ENCODE assay signal across 11 cellular contexts in the genomic region with DNA sequence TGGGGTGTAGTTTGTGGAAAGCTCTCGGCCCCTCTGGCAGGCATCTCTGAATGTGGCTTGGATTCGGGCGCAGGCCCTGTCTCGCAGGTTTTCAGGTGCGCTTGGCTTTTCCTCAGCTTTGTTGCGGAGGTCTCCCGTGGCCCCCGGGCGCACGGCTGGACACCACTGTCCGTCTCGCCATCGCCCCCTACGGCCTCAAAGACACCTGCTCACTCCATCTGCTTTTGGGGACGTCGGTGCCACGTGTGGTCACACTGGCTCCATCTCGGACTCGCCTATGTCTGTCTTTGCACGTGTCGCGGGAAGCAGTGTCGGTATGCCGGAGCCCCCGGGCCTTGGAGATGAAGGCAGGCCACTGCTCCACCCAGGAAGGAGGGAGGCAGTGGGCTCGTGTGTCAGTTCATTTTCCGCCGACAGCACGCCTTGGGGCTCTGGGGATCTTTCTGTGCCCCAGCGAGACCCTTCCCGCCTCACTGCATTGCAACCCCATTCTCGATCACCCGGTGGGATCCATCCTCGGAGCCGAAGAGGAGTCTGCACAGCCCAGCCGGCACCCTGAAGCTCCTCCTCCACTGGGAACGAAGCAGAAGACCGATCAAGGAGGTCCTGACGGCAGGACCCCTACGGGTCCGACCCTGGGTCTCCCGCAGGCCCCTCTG. TPM values are rescaled to one million over a fixed set of nuclear protein-coding genes. Genes with fewer than 3 reads are reported as not detected.
DNase-seq lines count a peak whose midpoint lies in the region; ATAC-seq and TF ChIP-seq lines count a peak whose summit lies in the region.
"Had no signal": no experiment of that assay in that cellular context is flagged by ENCODE, and none has a peak within 500 bp of the region (broad histone marks: within the 10 kb centered on the region; RNA-seq: fewer than 3 reads in every experiment).

No MANE protein-coding gene starts in this region.

- intact Hi-C loops in adrenal gland (cut with DNase I) (no loop called here), left cardiac atrium (cut with DNase I) (no loop called here)

- TF ChIP-seq CTCF in AG10803 (conservative IDR thresholded peaks at IDR 0.05; ENCODE audit: low read length) = no peak
- TF ChIP-seq CTCF in adrenal gland (IDR thresholded peaks at IDR 0.05) = no peak
- no peak for TF ChIP-seq CTCF in retinal pigment epithelial cell (conservative IDR thresholded peaks at IDR 0.05; ENCODE audit: low read depth, low read length)

- no peaks in the 10 kb centered on the region for H3K4me1 Mint-ChIP-seq in activated naive CD4-positive, alpha-beta T cell treated with anti-CD3 and anti-CD28 coated beads, Interleukin-2, amount 10 ng/mL, durations not matched to agents 7 days and 5 days
- no peaks in the 10 kb centered on the region for H3K4me1 Mint-ChIP-seq in activated CD8-positive, alpha-beta T cell treated with anti-CD3 and anti-CD28 coated beads, Interleukin-2, amount 10 ng/mL, durations not matched to agents 7 days and 5 days (ENCODE audit: low read depth)

- no peaks in the 10 kb centered on the region for H3K4me1 ChIP-seq in adrenal gland (replicated peaks in 1 of 2)
- H3K4me1 ChIP-seq: SJCRH30 had no signal

- TF ChIP-seq POLR2A in adrenal gland (IDR thresholded peaks at IDR 0.05) = no peak

- H3K27ac Mint-ChIP-seq in activated naive CD4-positive, alpha-beta T cell treated with anti-CD3 and anti-CD28 coated beads, Interleukin-2, amount 10 ng/mL, durations not matched to agents 7 days and 5 days = no peak overlapping the region
- H3K27ac Mint-ChIP-seq in activated CD8-positive, alpha-beta T cell treated with anti-CD3 and anti-CD28 coated beads, Interleukin-2, amount 10 ng/mL, durations not matched to agents 7 days and 5 days = no peak overlapping the region

- 55 to 67% (median 60%) methylated on average over 11 to 42 of the region's 42 CpGs for WGBS in adrenal gland, 4 donors

- H3K27me3 ChIP-seq in adrenal gland = no peaks in the 10 kb centered on the region
- H3K27me3 ChIP-seq: SJCRH30 had no signal

- CTCF ChIA-PET in activated naive CD4-positive, alpha-beta T cell treated with anti-CD3 and anti-CD28 coated beads, Interleukin-2, amount 10 ng/mL, durations not matched to agents 7 days and 5 days (lab: Charles Lee) = no interaction called here
- CTCF ChIA-PET in activated CD8-positive, alpha-beta T cell treated with anti-CD3 and anti-CD28 coated beads, Interleukin-2, amount 10 ng/mL, durations not matched to agents 7 days and 5 days (lab: Charles Lee) = no interaction called here

- H3K27ac ChIP-seq in adrenal gland = no peak overlapping the region
- H3K27ac ChIP-seq: SJCRH30 had no signal

- no peak for DNase-seq in AG10803 (ENCODE audit: low read depth)
- peak in 1 of 7 donors; percentile 14 for DNase-seq in adrenal gland
- no peak for DNase-seq in left cardiac atrium
- DNase-seq in retinal pigment epithelial cell (ENCODE audit: low read depth) = no peak
- DNase-seq in activated naive CD4-positive, alpha-beta T cell treated with anti-CD3 and anti-CD28 coated beads, Interleukin-2, amount 10 ng/mL, durations not matched to agents 7 days and 5 days = no peak
- no peak for DNase-seq in activated CD8-positive, alpha-beta T cell treated with anti-CD3 and anti-CD28 coated beads, Interleukin-2, amount 10 ng/mL, durations not matched to agents 7 days and 5 days
- DNase-seq: activated CD4-positive, alpha-beta T cell treated with anti-CD3 and anti-CD28 coated beads for 48 hours; activated naive CD4-positive, alpha-beta T cell treated with Interleukin-2 at 50 U/mL for 16 hours; SJCRH30 had no signal

- no peaks in the 10 kb centered on the region for H3K36me3 ChIP-seq in adrenal gland (replicated peaks in 1 of 2)
- H3K36me3 ChIP-seq: SJCRH30 had no signal

- H3K4me3 ChIP-seq in AG10803 (ENCODE audit: low read length) (peak overlapping the region; percentile 43), adrenal gland (peak overlapping the region in 3 of 4 donors; percentile 23 to 61 (median 33)), retinal pigment epithelial cell (ENCODE audit: low read length) (peak overlapping the region; percentile 42)
- H3K4me3 ChIP-seq: SJCRH30 had no signal

- POLR2A ChIA-PET in activated CD8-positive, alpha-beta T cell treated with anti-CD3 and anti-CD28 coated beads, Interleukin-2, amount 10 ng/mL, durations not matched to agents 7 days and 5 days (lab: Charles Lee) = no interaction called here

- ATAC-seq in left cardiac atrium (peak; percentile 16 to 19), HG03342 (IDR thresholded peaks at IDR 0.05; ENCODE audit: unreplicated experiment) (no peak), GM18867 (IDR thresholded peaks at IDR 0.05; ENCODE audit: unreplicated experiment) (no peak)
- ATAC-seq in activated CD8-positive, alpha-beta T cell treated with anti-CD3 and anti-CD28 coated beads, Interleukin-2, amount 10 ng/mL, durations not matched to agents 7 days and 5 days = no peak

- H3K36me3 Mint-ChIP-seq in activated naive CD4-positive, alpha-beta T cell treated with anti-CD3 and anti-CD28 coated beads, Interleukin-2, amount 10 ng/mL, durations not matched to agents 7 days and 5 days = peaks cover 3% of the 10 kb centered on the region
- H3K36me3 Mint-ChIP-seq in activated CD8-positive, alpha-beta T cell treated with anti-CD3 and anti-CD28 coated beads, Interleukin-2, amount 10 ng/mL, durations not matched to agents 7 days and 5 days (ENCODE audit: low read depth) = peaks cover 10% of the 10 kb centered on the region

- H3K27me3 Mint-ChIP-seq in activated naive CD4-positive, alpha-beta T cell treated with anti-CD3 and anti-CD28 coated beads, Interleukin-2, amount 10 ng/mL, durations not matched to agents 7 days and 5 days = no peaks in the 10 kb centered on the region
- no peaks in the 10 kb centered on the region for H3K27me3 Mint-ChIP-seq in activated CD8-positive, alpha-beta T cell treated with anti-CD3 and anti-CD28 coated beads, Interleukin-2, amount 10 ng/mL, durations not matched to agents 7 days and 5 days (ENCODE audit: low read depth)

- no peaks in the 10 kb centered on the region for H3K9me3 ChIP-seq in adrenal gland (replicated peaks in 1 of 3)
- H3K9me3 ChIP-seq: SJCRH30 had no signal

- H3K9me3 Mint-ChIP-seq in activated naive CD4-positive, alpha-beta T cell treated with anti-CD3 and anti-CD28 coated beads, Interleukin-2, amount 10 ng/mL, durations not matched to agents 7 days and 5 days = peaks cover 27% of the 10 kb centered on the region
- H3K9me3 Mint-ChIP-seq in activated CD8-positive, alpha-beta T cell treated with anti-CD3 and anti-CD28 coated beads, Interleukin-2, amount 10 ng/mL, durations not matched to agents 7 days and 5 days (ENCODE audit: insufficient read depth) = peaks cover 32% of the 10 kb centered on the region

- H3K4me3 Mint-ChIP-seq in activated naive CD4-positive, alpha-beta T cell treated with anti-CD3 and anti-CD28 coated beads, Interleukin-2, amount 10 ng/mL, durations not matched to agents 7 days and 5 days = no peak overlapping the region
- H3K4me3 Mint-ChIP-seq in activated CD8-positive, alpha-beta T cell treated with anti-CD3 and anti-CD28 coated beads, Interleukin-2, amount 10 ng/mL, durations not matched to agents 7 days and 5 days = no peak overlapping the region

RNA-seq across cellular contexts. Expression of gene ZNF146, which starts 42.1 kb away (rescaled TPM):
- total RNA-seq in adrenal gland = 100 to 1,000 TPM in 1 of 8 donors, 10 to 100 TPM in 7; 23.1 to 128 (median 40.7) TPM
- 10 to 100 TPM; 20.7 to 62.5 (median 22.4) TPM for polyA plus RNA-seq in adrenal gland
- 10 to 100 TPM; 28.0 to 48.6 TPM for total RNA-seq in left cardiac atrium
- 10 to 100 TPM; 61.7 to 63.8 TPM for total RNA-seq in activated CD8-positive, alpha-beta T cell treated with anti-CD3 and anti-CD28 coated beads, Interleukin-2, amount 10 ng/mL, durations not matched to agents 7 days and 5 days

RNA-seq across cellular contexts. Expression of gene ZNF565, which starts 42.5 kb away (rescaled TPM):
- total RNA-seq in adrenal gland (1 to 10 TPM; 2.0 to 7.5 (median 4.0) TPM), left cardiac atrium (1 to 10 TPM; 4.5 to 4.8 TPM)
- polyA plus RNA-seq in adrenal gland = 1 to 10 TPM; 3.1 to 4.7 (median 3.5) TPM
- 1 to 10 TPM; 2.2 to 2.7 TPM for total RNA-seq in activated CD8-positive, alpha-beta T cell treated with anti-CD3 and anti-CD28 coated beads, Interleukin-2, amount 10 ng/mL, durations not matched to agents 7 days and 5 days

Comparison
In these comparisons a context has a peak if more than half of its experiments do, and no peak if none do; other contexts are left out.
1. ATAC-seq: peak in left cardiac atrium (2 of 2); none in activated CD8-positive, alpha-beta T cell treated with anti-CD3 and anti-CD28 coated beads, Interleukin-2, amount 10 ng/mL, durations not matched to agents 7 days and 5 days (single experiment), HG03342 (single experiment) and GM18867 (single experiment).
2. Peak in every context shown above with its lines, with median percentiles within 50 percentile points of each other: H3K4me3 ChIP-seq.